In the genomic region with DNA sequence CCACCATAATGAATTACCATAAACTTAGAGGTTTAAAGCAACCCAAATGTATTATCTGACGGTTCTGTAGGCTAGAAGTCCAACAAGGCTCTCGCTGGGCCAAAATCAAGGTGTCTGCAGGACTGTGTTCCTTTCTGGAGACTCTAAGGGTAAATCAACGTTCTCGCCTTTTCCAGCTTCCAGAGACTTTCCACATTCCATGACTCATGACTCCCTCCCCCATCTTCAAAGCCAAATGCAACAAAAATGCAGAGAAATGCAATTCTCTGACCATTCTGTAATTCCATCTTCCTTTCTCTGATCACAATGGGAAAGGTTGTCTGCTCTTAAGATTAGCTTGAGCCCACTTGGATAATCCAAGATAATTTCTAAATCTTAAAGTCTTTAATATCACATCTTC, we compare ENCODE assay signal across 20 cellular contexts.
A peak's percentile ranks its signal among the peaks of the same experiment; 100 is the strongest.
DNase-seq lines count a peak whose midpoint lies in the region; ATAC-seq and TF ChIP-seq lines count a peak whose summit lies in the region.
"Had no signal": no experiment of that assay in that cellular context is flagged by ENCODE, and none has a peak within 500 bp of the region (broad histone marks: within the 10 kb centered on the region; RNA-seq: fewer than 3 reads in every experiment).

No MANE protein-coding gene starts in this region.

- no peak overlapping the region for H3K4me3 ChIP-seq in mesenchymal stem cell (ENCODE audit: insufficient read depth in 1 of 2, low read depth in 1 of 2, low read length in 2 of 2)
- no peak overlapping the region for H3K4me3 ChIP-seq in esophagus squamous epithelium

- no peak overlapping the region for H3K23ac ChIP-seq in mesenchymal stem cell (ENCODE audit: low read length in 2 of 2)

- H3K18ac ChIP-seq in mesenchymal stem cell (ENCODE audit: low read depth in 1 of 2, low read length in 2 of 2): no peak overlapping the region

- H2BK120ac ChIP-seq in mesenchymal stem cell (ENCODE audit: low read depth, low read length): no peak overlapping the region

- no peak overlapping the region for H4K91ac ChIP-seq in mesenchymal stem cell (ENCODE audit: low read length)

- no peaks in the 10 kb centered on the region for H3K36me3 ChIP-seq in mesenchymal stem cell (ENCODE audit: control insufficient read depth in 1 of 2, insufficient read depth in 2 of 2, low read depth in 1 of 2, low read length in 2 of 2)
- H3K36me3 ChIP-seq in esophagus squamous epithelium: no peaks in the 10 kb centered on the region

- no peak for TF ChIP-seq POLR2A in esophagus squamous epithelium (IDR thresholded peaks at IDR 0.05)

- no peaks in the 10 kb centered on the region for H3K4me1 Mint-ChIP-seq in stimulated activated naive CD8-positive, alpha-beta T cell treated with anti-CD3 and anti-CD28 coated beads, Interleukin-15, amount 100 ng/mL, for 72 hours
- H3K4me1 Mint-ChIP-seq: CD14-positive monocyte, IgD-negative memory B cell had no signal

- intact Hi-C loops in esophagus squamous epithelium (cut with DNase I) (no loop called here), left colon (cut with DNase I, micrococcal nuclease) (no loop called here)

- H3K4me3 Mint-ChIP-seq in stimulated activated naive CD8-positive, alpha-beta T cell treated with anti-CD3 and anti-CD28 coated beads, Interleukin-15, amount 100 ng/mL, for 72 hours: no peak overlapping the region
- H3K4me3 Mint-ChIP-seq: CD14-positive monocyte, HFFc6, IgD-negative memory B cell had no signal

- no peaks in the 10 kb centered on the region for H3K27me3 Mint-ChIP-seq in stimulated activated naive CD8-positive, alpha-beta T cell treated with anti-CD3 and anti-CD28 coated beads, Interleukin-15, amount 100 ng/mL, for 72 hours
- H3K27me3 Mint-ChIP-seq: IgD-negative memory B cell had no signal

- H3K9me3 Mint-ChIP-seq in stimulated activated naive CD8-positive, alpha-beta T cell treated with anti-CD3 and anti-CD28 coated beads, Interleukin-15, amount 100 ng/mL, for 72 hours: peaks cover 11 to 26% of the 10 kb centered on the region in 2 donors

- DNase-seq in HS-27A (ENCODE audit: low read depth) (peak; percentile 15), astrocyte of the hippocampus (ENCODE audit: low read depth, low spot score) (peak; percentile 20), fibroblast of peridontal ligament (ENCODE audit: extremely low read depth) (peak; percentile 29), mesenchymal stem cell (peak; percentile 6), CD1c-positive myeloid dendritic cell (ENCODE audit: extremely low spot score) (no peak), esophagus squamous epithelium (lab: John Stamatoyannopoulos, UW) (no peak), left colon (no peak)
- DNase-seq in stimulated activated naive CD8-positive, alpha-beta T cell treated with anti-CD3 and anti-CD28 coated beads, Interleukin-15, amount 100 ng/mL, for 72 hours: no peak
- DNase-seq: AML-193; Caco-2; HFFc6; Kasumi-1; MV-4-11; NCI-H1417; NCI-H1930; NCI-H69; NK-92 treated with Interleukin-12 subunit alpha and Interleukin-12 subunit beta, amount 100 ng/mL, for 24 hours; SHP77 treated with DMSO at 0.1 percent for 48 hours had no signal

- no peak overlapping the region for H2BK12ac ChIP-seq in mesenchymal stem cell (ENCODE audit: low read length in 2 of 2)

- no peak overlapping the region for H2BK15ac ChIP-seq in mesenchymal stem cell (ENCODE audit: low read depth, poor library complexity, severe bottlenecking)

- no peak overlapping the region for H3K27ac Mint-ChIP-seq in stimulated activated naive CD8-positive, alpha-beta T cell treated with anti-CD3 and anti-CD28 coated beads, Interleukin-15, amount 100 ng/mL, for 72 hours
- H3K27ac Mint-ChIP-seq: CD14-positive monocyte, HFFc6, IgD-negative memory B cell had no signal

- H2AK5ac ChIP-seq in mesenchymal stem cell (ENCODE audit: low read length, severe bottlenecking): no peak overlapping the region

- H3K9me3 ChIP-seq in mesenchymal stem cell (ENCODE audit: control insufficient read depth, low read length) (peaks cover 15% of the 10 kb centered on the region), esophagus squamous epithelium (no peaks in the 10 kb centered on the region)
- H3K9me3 ChIP-seq: Caco-2 had no signal

- TF ChIP-seq CTCF in esophagus squamous epithelium (IDR thresholded peaks at IDR 0.05): no peak

- H3K4me2 ChIP-seq in mesenchymal stem cell (ENCODE audit: low read length, poor library complexity, severe bottlenecking): no peak overlapping the region

- H2AFZ ChIP-seq in mesenchymal stem cell (ENCODE audit: low read depth, low read length): no peak overlapping the region

- H3K9ac ChIP-seq in mesenchymal stem cell (ENCODE audit: low read length): no peak overlapping the region

- ATAC-seq in stimulated activated naive CD8-positive, alpha-beta T cell treated with anti-CD3 and anti-CD28 coated beads, Interleukin-15, amount 100 ng/mL, for 72 hours: no peak
- no peak for ATAC-seq in left colon

- no peaks in the 10 kb centered on the region for H3K27me3 ChIP-seq in mesenchymal stem cell (ENCODE audit: control insufficient read depth in 1 of 2, insufficient read depth in 1 of 2, low read length in 2 of 2)
- no peaks in the 10 kb centered on the region for H3K27me3 ChIP-seq in esophagus squamous epithelium

- no peak overlapping the region for H2BK5ac ChIP-seq in mesenchymal stem cell (ENCODE audit: low read depth, low read length, poor library complexity, severe bottlenecking)

- H3K4me1 ChIP-seq in mesenchymal stem cell (ENCODE audit: control insufficient read depth, insufficient read depth, low read depth, low read length): no peaks in the 10 kb centered on the region
- peaks cover 0 to 25% (median 6%) of the 10 kb centered on the region in 3 donors for H3K4me1 ChIP-seq in esophagus squamous epithelium
- H3K4me1 ChIP-seq: Caco-2 had no signal

- H3K27ac ChIP-seq in mesenchymal stem cell (ENCODE audit: low read length, poor library complexity, severe bottlenecking): no peak overlapping the region
- no peak overlapping the region for H3K27ac ChIP-seq in esophagus squamous epithelium

- no peak overlapping the region for H4K8ac ChIP-seq in mesenchymal stem cell (ENCODE audit: low read length)

- WGBS in mesenchymal stem cell: 77% methylated on average over 4 of the region's 4 CpGs
- whole genome bisulfite sequencing in esophagus squamous epithelium, 2 donors: 72 to 75% methylated on average over 4 of the region's 4 CpGs

- H3K79me1 ChIP-seq in mesenchymal stem cell (replicated peaks; ENCODE audit: low read length, poor library complexity, severe bottlenecking): no peaks in the 10 kb centered on the region

- H3K14ac ChIP-seq in mesenchymal stem cell (ENCODE audit: low read length in 2 of 2): no peak overlapping the region

- no peak overlapping the region for H3K4ac ChIP-seq in mesenchymal stem cell (ENCODE audit: low read depth in 1 of 2, low read length in 2 of 2)

Comparison
In these comparisons a context has a peak if more than half of its experiments do, and no peak if none do; other contexts are left out.
1. DNase-seq: peak in HS-27A (single experiment), astrocyte of the hippocampus (single experiment), fibroblast of peridontal ligament (single experiment) and mesenchymal stem cell (single experiment); none in CD1c-positive myeloid dendritic cell (single experiment), esophagus squamous epithelium (single experiment), stimulated activated naive CD8-positive, alpha-beta T cell treated with anti-CD3 and anti-CD28 coated beads, Interleukin-15, amount 100 ng/mL, for 72 hours (0 of 2) and left colon (0 of 2).